ENCODE assay signal across 9 cellular contexts in genomic region chr2:46158661-46159060, GRCh38.
"Had no signal": no experiment of that assay in that cellular context is flagged by ENCODE, and none has a peak within 500 bp of the region (broad histone marks: within the 10 kb centered on the region; RNA-seq: fewer than 3 reads in every experiment).

No MANE protein-coding gene starts in this region.

- H2AFZ ChIP-seq: GM23248 had no signal

- H3K9ac ChIP-seq: GM23248 had no signal

- H3K27ac ChIP-seq: GM23248, HL-60 had no signal

- H3K36me3 ChIP-seq: HAP-1 had no signal

- DNase-seq: GM23248, GOT3, H7, HFFc6, KBM-7 had no signal

- ATAC-seq: HCT116, HepG2 had no signal

- H3K4me3 ChIP-seq: GM23248, HAP-1 had no signal

- H3K9me3 ChIP-seq: HAP-1 had no signal

- H3K4me1 ChIP-seq: HAP-1 had no signal
